In genomic region chr2:206561962-206562361, GRCh38 we compare ENCODE assay signal across 1 cellular context.
TF ChIP-seq lines count a peak whose summit lies in the region.

No MANE protein-coding gene starts in this region.

TF ChIP-seq in GM12878, 131 proteins besides CTCF, POLR2A, EP300 and RAD21 (continued from another document and continues in another):
- no peak for TF ChIP-seq ZBTB40 (IDR thresholded peaks at IDR 0.05; ENCODE audit: borderline replicate concordance)
- TF ChIP-seq ZNF384 (IDR thresholded peaks at IDR 0.05; ENCODE audit: borderline replicate concordance, low read depth, low read length) = no peak
- TF ChIP-seq IRF4 (IDR thresholded peaks at IDR 0.05; ENCODE audit: low read depth, low read length) = no peak
- no peak for TF ChIP-seq NRF1 (conservative IDR thresholded peaks at IDR 0.05; ENCODE audit: low read depth, low read length)
- no peak for TF ChIP-seq SMAD5 (IDR thresholded peaks at IDR 0.05; ENCODE audit: low read depth)
- no peak for TF ChIP-seq RBBP5 (conservative IDR thresholded peaks at IDR 0.05)
- no peak for TF ChIP-seq NFXL1 (IDR thresholded peaks at IDR 0.05; ENCODE audit: borderline replicate concordance)
- TF ChIP-seq SUPT20H (IDR thresholded peaks at IDR 0.05; ENCODE audit: borderline replicate concordance, control insufficient read depth, low read depth, low read length) = no peak
- TF ChIP-seq MEF2A (IDR thresholded peaks at IDR 0.05; ENCODE audit: insufficient read depth, low read depth, low read length) = no peak
- no peak for TF ChIP-seq MAX (IDR thresholded peaks at IDR 0.05; ENCODE audit: low read depth, low read length)
- TF ChIP-seq NR2F1 (conservative IDR thresholded peaks at IDR 0.05) = no peak
- no peak for TF ChIP-seq SMARCA5 (IDR thresholded peaks at IDR 0.05)
- no peak for TF ChIP-seq SREBF2 (IDR thresholded peaks at IDR 0.05; ENCODE audit: low read length)
- no peak for TF ChIP-seq ZNF622 (IDR thresholded peaks at IDR 0.05)
- no peak for TF ChIP-seq FOXK2 (IDR thresholded peaks at IDR 0.05)
- TF ChIP-seq MXI1 (IDR thresholded peaks at IDR 0.05; ENCODE audit: low read depth, low read length) = no peak
- no peak for TF ChIP-seq ESRRA (IDR thresholded peaks at IDR 0.05; ENCODE audit: low read length)
- TF ChIP-seq RELA (IDR thresholded peaks at IDR 0.05; ENCODE audit: borderline replicate concordance, partially characterized antibody) = no peak
- no peak for TF ChIP-seq CBFB (IDR thresholded peaks at IDR 0.05; ENCODE audit: low read depth)
- TF ChIP-seq SPI1 (IDR thresholded peaks at IDR 0.05; ENCODE audit: borderline replicate concordance, insufficient read depth, low read depth, low read length) = peak; percentile 85
- no peak for TF ChIP-seq CHD4 (IDR thresholded peaks at IDR 0.05)
- no peak for TF ChIP-seq ZNF217 (IDR thresholded peaks at IDR 0.05)
- TF ChIP-seq SREBF1 (IDR thresholded peaks at IDR 0.05; ENCODE audit: low read length) = no peak
- no peak for TF ChIP-seq NR2C1 (IDR thresholded peaks at IDR 0.05)
- TF ChIP-seq TAF1 (IDR thresholded peaks at IDR 0.05; ENCODE audit: borderline replicate concordance, low read depth, low read length) = no peak
- TF ChIP-seq ZSCAN29 (IDR thresholded peaks at IDR 0.05) = no peak
- TF ChIP-seq SMC3 (IDR thresholded peaks at IDR 0.05; ENCODE audit: borderline replicate concordance, low read length) = no peak
- TF ChIP-seq ZNF274 (IDR thresholded peaks at IDR 0.05; ENCODE audit: insufficient read depth, insufficient read length) = no peak
- no peak for TF ChIP-seq SRF (IDR thresholded peaks at IDR 0.05; ENCODE audit: low read depth in 2 of 2, low read length in 2 of 2)
- TF ChIP-seq CEBPZ (IDR thresholded peaks at IDR 0.05; ENCODE audit: low read depth, low read length) = no peak
- TF ChIP-seq HSF1 (IDR thresholded peaks at IDR 0.05; ENCODE audit: low read depth, low read length) = no peak
- peak; percentile 76 to 80; a peak in 2 of 4 replicates for TF ChIP-seq IKZF2 (IDR thresholded peaks at IDR 0.05)
- TF ChIP-seq STAT1 (conservative IDR thresholded peaks at IDR 0.05) = no peak
- no peak for TF ChIP-seq KAT2A (conservative IDR thresholded peaks at IDR 0.05; ENCODE audit: control insufficient read depth, low read depth, low read length)
- no peak for TF ChIP-seq ZBED1 (IDR thresholded peaks at IDR 0.05; ENCODE audit: borderline replicate concordance)
- TF ChIP-seq YY1 (IDR thresholded peaks at IDR 0.05; ENCODE audit: low read depth, low read length) = no peak
- TF ChIP-seq ZBTB11 (CRISPR knock-in tag; IDR thresholded peaks at IDR 0.05) = no peak
- no peak for TF ChIP-seq CREM (IDR thresholded peaks at IDR 0.05; ENCODE audit: low read depth)
- peak; percentile 66 for TF ChIP-seq IKZF1 (conservative IDR thresholded peaks at IDR 0.05)
- TF ChIP-seq EZH2 (IDR thresholded peaks at IDR 0.05; ENCODE audit: borderline replicate concordance, control insufficient read depth, low read depth, low read length) = no peak
- TF ChIP-seq RUNX3 (IDR thresholded peaks at IDR 0.05; ENCODE audit: low read length) = peak; percentile 39
- no peak for TF ChIP-seq POLR2AphosphoS5 (IDR thresholded peaks at IDR 0.05; ENCODE audit: low read length)
- TF ChIP-seq MYB (IDR thresholded peaks at IDR 0.05; ENCODE audit: borderline replicate concordance, low read depth, low read length) = no peak
- TF ChIP-seq CHD1 (IDR thresholded peaks at IDR 0.05; ENCODE audit: low read depth, low read length) = no peak
- no peak for TF ChIP-seq JUND (IDR thresholded peaks at IDR 0.05; ENCODE audit: low read depth, low read length)
- no peak for TF ChIP-seq IRF3 (IDR thresholded peaks at IDR 0.05)
- TF ChIP-seq GATAD2B (conservative IDR thresholded peaks at IDR 0.05; ENCODE audit: low read depth) = no peak
- TF ChIP-seq NKRF (conservative IDR thresholded peaks at IDR 0.05) = no peak
- TF ChIP-seq SUZ12 (IDR thresholded peaks at IDR 0.05; ENCODE audit: unreplicated experiment) = no peak
- TF ChIP-seq ZNF207 (IDR thresholded peaks at IDR 0.05; ENCODE audit: borderline replicate concordance) = no peak
- TF ChIP-seq SIN3A (IDR thresholded peaks at IDR 0.05; ENCODE audit: low read depth, low read length) = no peak
- no peak for TF ChIP-seq STAT3 (IDR thresholded peaks at IDR 0.05; ENCODE audit: low read depth, low read length)
- TF ChIP-seq DPF2 (IDR thresholded peaks at IDR 0.05) = peak; percentile 80
- no peak for TF ChIP-seq HCFC1 (IDR thresholded peaks at IDR 0.05; ENCODE audit: low read length)
- TF ChIP-seq BCL3 (IDR thresholded peaks at IDR 0.05; ENCODE audit: borderline replicate concordance, insufficient read depth, low read depth, low read length, poor library complexity, severe bottlenecking) = no peak
